ENCODE assay signal across 16 cellular contexts in the genomic region with DNA sequence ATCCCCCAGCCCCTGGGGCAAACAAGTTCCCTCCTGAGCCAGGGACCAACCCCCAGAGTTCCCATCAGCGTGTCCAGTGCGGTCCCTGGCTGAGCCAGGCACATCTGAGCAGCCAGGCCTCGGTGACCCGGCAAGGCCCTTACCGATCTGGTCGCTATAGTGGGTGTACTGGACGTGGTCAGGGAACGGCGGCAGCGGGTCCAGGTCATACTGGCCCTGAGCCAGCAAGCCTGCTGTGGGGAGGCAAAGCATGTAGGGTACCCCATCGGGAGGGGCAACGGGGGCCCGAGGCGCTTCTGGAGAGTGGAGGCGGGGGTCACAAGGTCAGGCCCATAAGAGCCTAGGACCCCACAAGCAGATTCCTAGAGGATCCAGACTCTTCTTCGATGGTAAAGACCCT. TPM values are rescaled to one million over a fixed set of nuclear protein-coding genes. Genes with fewer than 3 reads are reported as not detected.
DNase-seq lines count a peak whose midpoint lies in the region; ATAC-seq and TF ChIP-seq lines count a peak whose summit lies in the region.
"Had no signal": no experiment of that assay in that cellular context is flagged by ENCODE, and none has a peak within 500 bp of the region (broad histone marks: within the 10 kb centered on the region; RNA-seq: fewer than 3 reads in every experiment).

No MANE protein-coding gene starts in this region.

- H3K9me3 Mint-ChIP-seq in WTC11 = no peaks in the 10 kb centered on the region
- no peaks in the 10 kb centered on the region for H3K9me3 Mint-ChIP-seq in mesothelial cell of epicardium
- no peaks in the 10 kb centered on the region for H3K9me3 Mint-ChIP-seq in type B pancreatic cell
- H3K9me3 Mint-ChIP-seq: CD8-positive, alpha-beta T cell; H9 had no signal

- H3K27me3 Mint-ChIP-seq in WTC11 (ENCODE audit: low read depth) (no peaks in the 10 kb centered on the region; the same call in 1 of the 2 replicates), mesothelial cell of epicardium (ENCODE audit: low read depth) (no peaks in the 10 kb centered on the region), type B pancreatic cell (peaks cover 5% of the 10 kb centered on the region)

- no peaks in the 10 kb centered on the region for H3K9me3 ChIP-seq in thoracic aorta
- H3K9me3 ChIP-seq: A549, BE2C had no signal

- H3K36me3 ChIP-seq in thoracic aorta = no peaks in the 10 kb centered on the region
- H3K36me3 ChIP-seq: BE2C had no signal

- CTCF ChIA-PET in WTC11 (lab: Charles Lee) = interaction anchor here (0.9 to 3.0 kb wide), 3 partner anchors 10 to 17 kb away, joined by 3 to 30 read pairs (median 20); no protein-coding TSS in a partner anchor

- H3K4me1 Mint-ChIP-seq in WTC11 (peaks cover 39% of the 10 kb centered on the region), mesothelial cell of epicardium (peaks cover 43% of the 10 kb centered on the region), type B pancreatic cell (ENCODE audit: unreplicated experiment) (peaks cover 37% of the 10 kb centered on the region)

- peaks cover 6% of the 10 kb centered on the region; the same call in 1 of the 2 replicates for H3K36me3 Mint-ChIP-seq in WTC11
- peaks cover 15% of the 10 kb centered on the region for H3K36me3 Mint-ChIP-seq in mesothelial cell of epicardium
- H3K36me3 Mint-ChIP-seq in type B pancreatic cell = no peaks in the 10 kb centered on the region
- H3K36me3 Mint-ChIP-seq: CD8-positive, alpha-beta T cell had no signal

- H3K27ac ChIP-seq in thoracic aorta = peak overlapping the region; percentile 94 to 95
- H3K27ac ChIP-seq: C4-2B had no signal

- DNase-seq in WTC11 (ENCODE audit: low spot score) (no peak), mesothelial cell of epicardium (ENCODE audit: low spot score in 2 of 2, unreplicated experiment in 2 of 2) (no peak), thoracic aorta (ENCODE audit: low spot score) (no peak), type B pancreatic cell (ENCODE audit: extremely low spot score, unreplicated experiment) (no peak)
- no peak for DNase-seq in activated CD4-positive, alpha-beta T cell treated with anti-CD3 and anti-CD28 coated beads, Interleukin-2, amount 50 U/mL, for 1 hour
- DNase-seq: BE2C; CD8-positive, alpha-beta T cell; COR-L47; DMS153; DMS79 treated with DMSO at 0.1 percent for 48 hours; EL; GOT3; H9 had no signal

- TF ChIP-seq CTCF in WTC11 (IDR thresholded peaks at IDR 0.05) = no peak
- no peak for TF ChIP-seq CTCF in mesothelial cell of epicardium (IDR thresholded peaks at IDR 0.05; ENCODE audit: unreplicated experiment)
- no peak for TF ChIP-seq CTCF in thoracic aorta (IDR thresholded peaks at IDR 0.05)
- no peak for TF ChIP-seq CTCF in type B pancreatic cell (conservative IDR thresholded peaks at IDR 0.05)

- H3K4me3 Mint-ChIP-seq in WTC11 (no peak overlapping the region), mesothelial cell of epicardium (peak overlapping the region; percentile 22), type B pancreatic cell (no peak overlapping the region)
- H3K4me3 Mint-ChIP-seq: CD8-positive, alpha-beta T cell; H9 had no signal

- no peak overlapping the region for H3K4me3 ChIP-seq in thoracic aorta
- H3K4me3 ChIP-seq: A549 had no signal

- no peak for ATAC-seq in WTC11
- ATAC-seq in thoracic aorta (ENCODE audit: insufficient number of reproducible peaks, low FRiP score, low read depth) = no peak
- ATAC-seq in GM21786 (IDR thresholded peaks at IDR 0.05; ENCODE audit: unreplicated experiment) = no peak
- ATAC-seq: CD8-positive, alpha-beta T cell had no signal

- peaks cover 4 to 57% of the 10 kb centered on the region in 2 donors for H3K4me1 ChIP-seq in thoracic aorta (ENCODE audit: control insufficient read depth in 1 of 2, low read depth in 2 of 2)
- H3K4me1 ChIP-seq: A549 had no signal

- POLR2A ChIA-PET in WTC11 (lab: Charles Lee) = no interaction called here

- H3K27ac Mint-ChIP-seq in WTC11 (peak overlapping the region; percentile 45; the same call in 1 of the 2 replicates), mesothelial cell of epicardium (peak overlapping the region; percentile 50), type B pancreatic cell (no peak overlapping the region)
- H3K27ac Mint-ChIP-seq: CD8-positive, alpha-beta T cell had no signal

- no peaks in the 10 kb centered on the region for H3K27me3 ChIP-seq in thoracic aorta (replicated peaks; ENCODE audit: insufficient read depth)
- H3K27me3 ChIP-seq: BE2C had no signal

TF ChIP-seq in WTC11, 78 proteins besides CTCF, POLR2A, EP300 and RAD21 (continues in another document):
- no peak for TF ChIP-seq CREM (CRISPR knock-in tag; IDR thresholded peaks at IDR 0.05)
- TF ChIP-seq, protein P1, sequence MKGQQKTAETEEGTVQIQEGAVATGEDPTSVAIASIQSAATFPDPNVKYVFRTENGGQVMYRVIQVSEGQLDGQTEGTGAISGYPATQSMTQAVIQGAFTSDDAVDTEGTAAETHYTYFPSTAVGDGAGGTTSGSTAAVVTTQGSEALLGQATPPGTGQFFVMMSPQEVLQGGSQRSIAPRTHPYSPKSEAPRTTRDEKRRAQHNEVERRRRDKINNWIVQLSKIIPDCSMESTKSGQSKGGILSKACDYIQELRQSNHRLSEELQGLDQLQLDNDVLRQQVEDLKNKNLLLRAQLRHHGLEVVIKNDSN (CRISPR knock-in tag; IDR thresholded peaks at IDR 0.05) = no peak
- TF ChIP-seq ZNF416 (CRISPR knock-in tag; IDR thresholded peaks at IDR 0.05) = no peak
- no peak for TF ChIP-seq USF2 (CRISPR knock-in tag; IDR thresholded peaks at IDR 0.05)
- no peak for TF ChIP-seq E2F4 (CRISPR knock-in tag; IDR thresholded peaks at IDR 0.05; ENCODE audit: borderline replicate concordance, low read depth)
- no peak for TF ChIP-seq RORB (CRISPR knock-in tag; IDR thresholded peaks at IDR 0.05)
- TF ChIP-seq NR1H2 (CRISPR knock-in tag; IDR thresholded peaks at IDR 0.05) = no peak
- no peak for TF ChIP-seq E2F5 (CRISPR knock-in tag; IDR thresholded peaks at IDR 0.05)
- TF ChIP-seq MXD4 (CRISPR knock-in tag; IDR thresholded peaks at IDR 0.05; ENCODE audit: borderline replicate concordance) = no peak

RNA-seq across cellular contexts. Expression of gene MFAP2, which starts 3.5 kb away (rescaled TPM):
- total RNA-seq in WTC11 (2021) (136 to 144 TPM (median 141 TPM) in 3 replicates), mesothelial cell of epicardium (445 to 466 TPM (median 459 TPM) in 3 replicates), thoracic aorta (10 to 100 TPM; 24.0 to 62.2 TPM), type B pancreatic cell (ENCODE audit: low replicate concordance) (112 and 158 TPM in 2 replicates)
- total RNA-seq: CD8-positive, alpha-beta T cell had no signal

RNA-seq across cellular contexts. Expression of gene ATP13A2, which starts 34.8 kb away (rescaled TPM):
- total RNA-seq in WTC11 (2021) = 84.8 to 95.9 TPM (median 93.1 TPM) in 3 replicates
- 54.2 to 57.8 TPM (median 56.9 TPM) in 3 replicates for total RNA-seq in mesothelial cell of epicardium
- total RNA-seq in thoracic aorta = 10 to 100 TPM; 45.1 to 59.0 TPM
- total RNA-seq in type B pancreatic cell (ENCODE audit: low replicate concordance) = 66.4 and 80.3 TPM in 2 replicates

RNA-seq across cellular contexts. Expression of gene CROCC, which starts 55.2 kb away (rescaled TPM):
- total RNA-seq in WTC11 (2021) (73.8 to 75.6 TPM (median 73.9 TPM) in 3 replicates), mesothelial cell of epicardium (81.3 to 86.4 TPM (median 86.1 TPM) in 3 replicates), thoracic aorta (10 to 100 TPM; 49.7 to 56.2 TPM), type B pancreatic cell (ENCODE audit: low replicate concordance) (23.5 and 40.1 TPM in 2 replicates)
